14 cellular contexts compared by ENCODE assay signal in genomic region chr3:136982520-136983138, GRCh38. TPM values are rescaled to one million over a fixed set of nuclear protein-coding genes. Genes with fewer than 3 reads are reported as not detected.
"Had no signal": no experiment of that assay in that cellular context is flagged by ENCODE, and none has a peak within 500 bp of the region (broad histone marks: within the 10 kb centered on the region; RNA-seq: fewer than 3 reads in every experiment).

No MANE protein-coding gene starts in this region.

- H3K27me3 Mint-ChIP-seq: activated CD4-positive, alpha-beta memory T cell treated with anti-CD3 and anti-CD28 coated beads for 36 hours; naive thymus-derived CD4-positive, alpha-beta T cell; stimulated activated naive CD8-positive, alpha-beta T cell treated with anti-CD3 and anti-CD28 coated beads, Interleukin-15, amount 100 ng/mL, for 72 hours; T-cell had no signal

- H3K27me3 ChIP-seq: ascending aorta, right lobe of liver, testis had no signal

- H3K27ac ChIP-seq: ascending aorta, right lobe of liver, testis had no signal

- ATAC-seq: naive thymus-derived CD4-positive, alpha-beta T cell; right lobe of liver; stimulated activated naive CD8-positive, alpha-beta T cell treated with anti-CD3 and anti-CD28 coated beads, Interleukin-15, amount 100 ng/mL, for 72 hours; T-cell had no signal

- H3K9me3 ChIP-seq: ascending aorta, right lobe of liver, testis had no signal

- H3K4me1 Mint-ChIP-seq: mesothelial cell of epicardium; stimulated activated naive CD8-positive, alpha-beta T cell treated with anti-CD3 and anti-CD28 coated beads, Interleukin-15, amount 100 ng/mL, for 72 hours had no signal

- H3K4me3 Mint-ChIP-seq: activated CD4-positive, alpha-beta memory T cell treated with anti-CD3 and anti-CD28 coated beads for 36 hours; mesothelial cell of epicardium; naive thymus-derived CD4-positive, alpha-beta T cell; stimulated activated naive CD8-positive, alpha-beta T cell treated with anti-CD3 and anti-CD28 coated beads, Interleukin-15, amount 100 ng/mL, for 72 hours; T-cell had no signal

- DNase-seq: activated CD4-positive, alpha-beta memory T cell treated with anti-CD3 and anti-CD28 coated beads for 36 hours; activated gamma-delta T cell; activated T-cell treated with anti-CD3 and anti-CD28 coated beads, Interleukin-2, amount 50 U/mL, for 48 hours; naive thymus-derived CD4-positive, alpha-beta T cell; right lobe of liver; stimulated activated CD4-positive, alpha-beta T cell treated with anti-CD3 and anti-CD28 coated beads, Interleukin-12 subunit alpha, Interleukin-12 subunit beta, amount 100 ng/mL, for 4 hours; stimulated activated CD4-positive, alpha-beta T cell treated with anti-CD3 and anti-CD28 coated beads, Interleukin-2, amount 100 ng/mL, for 48 hours; stimulated activated CD8-positive, alpha-beta memory T cell treated with anti-CD3 and anti-CD28 coated beads, Interleukin-4, amount 100 ng/mL, for 48 hours; stimulated activated naive CD8-positive, alpha-beta T cell treated with anti-CD3 and anti-CD28 coated beads, Interleukin-15, amount 100 ng/mL, for 72 hours; T-cell; T1000; testis had no signal

- H3K9me3 Mint-ChIP-seq: activated CD4-positive, alpha-beta memory T cell treated with anti-CD3 and anti-CD28 coated beads for 36 hours; mesothelial cell of epicardium; naive thymus-derived CD4-positive, alpha-beta T cell; stimulated activated naive CD8-positive, alpha-beta T cell treated with anti-CD3 and anti-CD28 coated beads, Interleukin-15, amount 100 ng/mL, for 72 hours; T-cell had no signal

- H3K36me3 ChIP-seq: ascending aorta, right lobe of liver had no signal

- H3K4me1 ChIP-seq: ascending aorta, right lobe of liver, testis had no signal

- H3K4me3 ChIP-seq: ascending aorta, right lobe of liver, testis had no signal

- H3K27ac Mint-ChIP-seq: activated CD4-positive, alpha-beta memory T cell treated with anti-CD3 and anti-CD28 coated beads for 36 hours; mesothelial cell of epicardium; stimulated activated naive CD8-positive, alpha-beta T cell treated with anti-CD3 and anti-CD28 coated beads, Interleukin-15, amount 100 ng/mL, for 72 hours; T-cell had no signal

RNA-seq across cellular contexts. Expression of gene IL20RB, which starts 24.8 kb away (rescaled TPM):
- total RNA-seq: ascending aorta had no signal
